ENCODE assay signal across 8 cellular contexts in genomic region chr6:13526718-13527668, GRCh38. TPM values are rescaled to one million over a fixed set of nuclear protein-coding genes. Genes with fewer than 3 reads are reported as not detected.
A peak's percentile ranks its signal among the peaks of the same experiment; 100 is the strongest.
DNase-seq lines count a peak whose midpoint lies in the region; ATAC-seq and TF ChIP-seq lines count a peak whose summit lies in the region.

No MANE protein-coding gene starts in this region.

- TF ChIP-seq CTCF in RWPE1 (conservative IDR thresholded peaks at IDR 0.05; ENCODE audit: low read depth) (no peak), epithelial cell of esophagus (IDR thresholded peaks at IDR 0.05; ENCODE audit: insufficient read depth, low read depth, low read length, missing control alignments) (no peak)

- DNase-seq in G401 (ENCODE audit: low spot score) (peak; percentile 97), HT1080 (ENCODE audit: low read depth) (peak; percentile 70), RWPE1 (ENCODE audit: low spot score) (peak; percentile 18), epithelial cell of esophagus (ENCODE audit: low read depth) (peak; percentile 55)
- DNase-seq in stimulated activated CD8-positive, alpha-beta memory T cell treated with anti-CD3 and anti-CD28 coated beads, Interleukin-4, amount 100 ng/mL, for 48 hours: peak; percentile 29

- ATAC-seq in GM21423 (IDR thresholded peaks at IDR 0.05; ENCODE audit: unreplicated experiment) (peak; percentile 67), GM18520 (IDR thresholded peaks at IDR 0.05; ENCODE audit: unreplicated experiment) (no peak), GM19452 (IDR thresholded peaks at IDR 0.05; ENCODE audit: unreplicated experiment) (no peak)

- in situ Hi-C loops in G401 (cut with HindIII; ENCODE audit: low sequenced_read_pairs): no loop called here

- POLR2A ChIA-PET in RWPE1 (lab: Yijun Ruan, JAX; ENCODE audit: low non-redundant PET): interaction anchor here (0.7 kb wide), 1 partner anchor 39 kb away, joined by 5 read pairs; no protein-coding TSS in a partner anchor

- CTCF ChIA-PET in RWPE1 (lab: Yijun Ruan, JAX): interaction anchor here (1.6 kb wide), 1 partner anchor 11 kb away, joined by 4 read pairs; no protein-coding TSS in a partner anchor

- H3K27ac ChIP-seq in RWPE1: peak overlapping the region; percentile 76

- H3K4me3 ChIP-seq in epithelial cell of esophagus (ENCODE audit: low read length): no peak overlapping the region

RNA-seq across cellular contexts. Expression of gene GFOD1, which starts 39.6 kb away (rescaled TPM):
- total RNA-seq in G401 (2014; rRNA removed; shearing (Covaris generic)): not detected in 2 replicates
- total RNA-seq in HT1080 (2014; rRNA removed; shearing (Covaris generic)): 4.7 and 6.6 TPM in 2 replicates
- 1.6 and 1.7 TPM in 2 replicates for polyA plus RNA-seq in HT1080 (2015; cell fraction: cytosol; rRNA removed)
- polyA plus RNA-seq in HT1080 (2015; cell fraction: nucleus; rRNA removed): 1.5 and 1.9 TPM in 2 replicates

RNA-seq across cellular contexts. Expression of gene SIRT5, which starts 47.4 kb away (rescaled TPM):
- total RNA-seq in G401 (2014; rRNA removed; shearing (Covaris generic)): 9.7 and 13.9 TPM in 2 replicates
- 9.0 and 9.1 TPM in 2 replicates for total RNA-seq in HT1080 (2014; rRNA removed; shearing (Covaris generic))
- polyA plus RNA-seq in HT1080 (2015; cell fraction: cytosol; rRNA removed): 10.9 and 13.2 TPM in 2 replicates
- 23.1 and 29.4 TPM in 2 replicates for polyA plus RNA-seq in HT1080 (2015; cell fraction: nucleus; rRNA removed)

Comparison
In these comparisons a context has a peak if more than half of its experiments do, and no peak if none do; other contexts are left out.
1. DNase-seq: peak in every context shown above with its lines; median percentile 97 in G401; 70 in HT1080; 55 in epithelial cell of esophagus; 29 in stimulated activated CD8-positive, alpha-beta memory T cell treated with anti-CD3 and anti-CD28 coated beads, Interleukin-4, amount 100 ng/mL, for 48 hours; 18 in RWPE1.